In the genomic region with DNA sequence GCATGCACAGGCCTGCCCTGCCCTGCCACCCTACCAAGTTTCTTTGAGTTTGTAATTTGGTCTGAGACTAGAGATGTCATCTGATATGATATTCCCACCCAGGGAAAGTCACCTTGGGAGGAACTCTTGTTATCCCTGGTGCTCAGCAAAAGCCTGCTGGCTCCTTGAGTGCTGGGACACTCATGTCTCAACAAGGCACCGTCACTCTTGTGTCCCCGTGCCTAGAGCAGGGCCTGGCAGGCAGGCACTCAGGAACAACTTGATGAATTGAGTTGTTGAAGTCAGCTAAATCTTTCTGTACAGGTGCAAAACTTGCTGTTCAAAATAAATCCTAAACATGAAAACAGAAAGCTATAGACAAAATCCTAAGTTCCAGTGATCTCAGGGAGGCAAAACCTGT, we compare ENCODE assay signal across 22 cellular contexts.
DNase-seq lines count a peak whose midpoint lies in the region; ATAC-seq and TF ChIP-seq lines count a peak whose summit lies in the region.
"Had no signal": no experiment of that assay in that cellular context is flagged by ENCODE, and none has a peak within 500 bp of the region (broad histone marks: within the 10 kb centered on the region; RNA-seq: fewer than 3 reads in every experiment).

No MANE protein-coding gene starts in this region.

- H3K9ac ChIP-seq in OCI-LY3 (ENCODE audit: low read length): no peak overlapping the region
- H3K9ac ChIP-seq: GM23248 had no signal

- peaks cover 32 to 45% of the 10 kb centered on the region in 2 donors for H3K4me1 Mint-ChIP-seq in effector memory CD8-positive, alpha-beta T cell (ENCODE audit: low read depth in 2 of 2)

- H4K20me1 ChIP-seq in OCI-LY3 (ENCODE audit: insufficient read depth, low read length): peaks cover 3% of the 10 kb centered on the region; the same call in 1 of the 2 replicates

- no peak overlapping the region for H3K4me3 ChIP-seq in OCI-LY3 (ENCODE audit: low read length)
- H3K4me3 ChIP-seq: GM23248, MG63, PC-9 had no signal

- H3K36me3 Mint-ChIP-seq in effector memory CD8-positive, alpha-beta T cell (ENCODE audit: insufficient read depth): no peaks in the 10 kb centered on the region
- H3K36me3 Mint-ChIP-seq: T-cell had no signal

- no peak for ATAC-seq in effector memory CD8-positive, alpha-beta T cell (replicated peaks)
- ATAC-seq in GM18517 (IDR thresholded peaks at IDR 0.05; ENCODE audit: unreplicated experiment) (no peak), HG03442 (IDR thresholded peaks at IDR 0.05; ENCODE audit: unreplicated experiment) (no peak)

- H3K36me3 ChIP-seq in KOPT-K1 (ENCODE audit: insufficient read depth, low read length) (no peaks in the 10 kb centered on the region), OCI-LY3 (replicated peaks; ENCODE audit: low read depth, low read length) (no peaks in the 10 kb centered on the region)
- H3K36me3 ChIP-seq: MG63 had no signal

- no peak overlapping the region for H2AFZ ChIP-seq in OCI-LY3 (ENCODE audit: low read depth, low read length)
- H2AFZ ChIP-seq: GM23248, PC-9 had no signal

- H3K27ac ChIP-seq in KOPT-K1 (ENCODE audit: low read depth, low read length, poor library complexity, severe bottlenecking) (peak overlapping the region; percentile 57), OCI-LY3 (ENCODE audit: low read length) (no peak overlapping the region)
- H3K27ac ChIP-seq: GM23248, PC-9, RWPE1 had no signal

- H3K9me3 ChIP-seq in KOPT-K1 (ENCODE audit: insufficient read depth, low read length, poor library complexity, severe bottlenecking): no peaks in the 10 kb centered on the region
- H3K9me3 ChIP-seq in OCI-LY3 (ENCODE audit: insufficient read depth, low read length): no peaks in the 10 kb centered on the region
- H3K9me3 ChIP-seq: MG63 had no signal

- DNase-seq in effector memory CD8-positive, alpha-beta T cell: no peak
- DNase-seq in NCI-H510A (lab: John Stamatoyannopoulos, UW): no peak
- DNase-seq in NCI-H510A treated with DMSO at 0.1 percent for 48 hours (lab: John Stamatoyannopoulos, UW): no peak
- DNase-seq: C1 segment of cervical spinal cord; CD8-positive, alpha-beta memory T cell; DMS79 treated with DMSO at 0.1 percent for 48 hours; GF-D8; GM23248; H7; KBM-7; MG63; NCI-H2029; NCI-H2227 treated with DMSO at 0.1 percent for 48 hours; NCI-H748 treated with DMSO at 0.1 percent for 48 hours; PC-9; SHP77; T-cell had no signal

- peak overlapping the region; percentile 47 to 66 for H3K4me3 Mint-ChIP-seq in effector memory CD8-positive, alpha-beta T cell

- no peak for TF ChIP-seq CTCF in OCI-LY3 (IDR thresholded peaks at IDR 0.05; ENCODE audit: low read depth, low read length)

- H3K27me3 ChIP-seq in OCI-LY3 (ENCODE audit: low read depth, low read length): peaks cover 32% of the 10 kb centered on the region
- H3K27me3 ChIP-seq: MG63 had no signal

- H3K27me3 Mint-ChIP-seq in effector memory CD8-positive, alpha-beta T cell: no peaks in the 10 kb centered on the region
- H3K27me3 Mint-ChIP-seq: T-cell had no signal

- no peaks in the 10 kb centered on the region for H3K9me3 Mint-ChIP-seq in effector memory CD8-positive, alpha-beta T cell
- H3K9me3 Mint-ChIP-seq: CD8-positive, alpha-beta memory T cell; T-cell had no signal

- peak overlapping the region; percentile 24 to 77 for H3K27ac Mint-ChIP-seq in effector memory CD8-positive, alpha-beta T cell

- H3K4me1 ChIP-seq in OCI-LY3 (ENCODE audit: low read length): peaks cover 76% of the 10 kb centered on the region

- peak overlapping the region; percentile 70; the same call in 1 of the 2 replicates for H3K4me2 ChIP-seq in OCI-LY3 (ENCODE audit: low read length)
- H3K4me2 ChIP-seq: PC-9 had no signal

- H3K79me2 ChIP-seq in OCI-LY3 (ENCODE audit: low read length): no peaks in the 10 kb centered on the region
